1 cellular context compared by ENCODE assay signal in genomic region chr2:25920326-25920725, GRCh38.
TF ChIP-seq lines count a peak whose summit lies in the region.

No MANE protein-coding gene starts in this region.

TF ChIP-seq in GM23338, 12 proteins besides CTCF, POLR2A, EP300 and RAD21 (continued from another document):
- TF ChIP-seq, protein P1, sequence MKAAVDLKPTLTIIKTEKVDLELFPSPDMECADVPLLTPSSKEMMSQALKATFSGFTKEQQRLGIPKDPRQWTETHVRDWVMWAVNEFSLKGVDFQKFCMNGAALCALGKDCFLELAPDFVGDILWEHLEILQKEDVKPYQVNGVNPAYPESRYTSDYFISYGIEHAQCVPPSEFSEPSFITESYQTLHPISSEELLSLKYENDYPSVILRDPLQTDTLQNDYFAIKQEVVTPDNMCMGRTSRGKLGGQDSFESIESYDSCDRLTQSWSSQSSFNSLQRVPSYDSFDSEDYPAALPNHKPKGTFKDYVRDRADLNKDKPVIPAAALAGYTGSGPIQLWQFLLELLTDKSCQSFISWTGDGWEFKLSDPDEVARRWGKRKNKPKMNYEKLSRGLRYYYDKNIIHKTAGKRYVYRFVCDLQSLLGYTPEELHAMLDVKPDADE (IDR thresholded peaks at IDR 0.05): no peak
- TF ChIP-seq ZNF331 (CRISPR knock-in tag; IDR thresholded peaks at IDR 0.05; ENCODE audit: low read depth): no peak
